Comparison of ENCODE assay signal across 10 cellular contexts in genomic region chr6:165959627-165960026, GRCh38.
"Had no signal": no experiment of that assay in that cellular context is flagged by ENCODE, and none has a peak within 500 bp of the region (broad histone marks: within the 10 kb centered on the region; RNA-seq: fewer than 3 reads in every experiment).

No MANE protein-coding gene starts in this region.

- FAIRE-seq: H1, H54, HTR-8/SVneo, K562 had no signal

- DNase-seq: H9, HCEC 1CT, HFFc6, IMR-90, KG1 had no signal

- H3K4me2 ChIP-seq: GM23338 had no signal

- ATAC-seq: GM23338, K562 had no signal

- H3K4me3 ChIP-seq: GM23338, K562 had no signal
